ENCODE assay signal across 8 cellular contexts in the genomic region with DNA sequence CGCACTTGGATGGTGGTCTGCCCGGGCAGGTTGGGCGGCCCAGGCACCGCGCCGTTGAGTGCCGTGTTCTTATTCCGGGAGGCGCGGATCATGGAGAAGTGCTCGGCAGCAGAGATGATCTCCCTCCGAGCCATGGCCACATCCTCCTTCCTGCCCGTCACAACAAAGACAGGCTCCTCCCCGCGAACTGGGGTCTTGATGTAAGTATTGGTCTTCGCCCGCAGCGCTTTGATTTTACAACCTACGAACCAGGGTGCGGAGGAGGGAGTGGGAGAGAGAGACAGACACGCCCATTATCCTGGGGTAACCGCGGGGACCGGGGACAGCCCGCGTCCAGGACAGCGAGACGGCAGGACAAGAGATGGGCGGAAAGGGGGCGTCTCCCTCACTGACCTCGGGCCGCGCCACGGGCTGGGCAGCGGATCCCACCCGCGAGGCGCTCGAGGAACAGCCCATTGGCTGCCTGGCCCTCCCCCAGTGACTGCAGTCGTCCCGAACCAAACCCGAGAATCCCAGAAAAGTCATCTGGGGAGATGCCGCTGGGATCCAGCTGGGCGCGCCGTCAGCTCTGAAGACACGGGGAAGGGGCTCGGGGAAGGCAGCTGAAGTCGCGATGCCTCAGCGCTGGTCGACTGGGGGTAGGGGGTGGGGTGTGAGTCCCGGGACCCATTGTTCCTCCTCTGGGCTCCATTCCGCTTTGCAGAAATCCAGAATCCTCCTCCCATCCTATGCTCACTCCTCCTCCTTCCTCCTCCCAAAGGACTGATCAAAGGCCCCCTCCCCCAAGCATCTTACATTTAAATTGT. TPM values are rescaled to one million over a fixed set of nuclear protein-coding genes. Genes with fewer than 3 reads are reported as not detected.
DNase-seq lines count a peak whose midpoint lies in the region; ATAC-seq, FAIRE-seq and TF ChIP-seq lines count a peak whose summit lies in the region.

No MANE protein-coding gene starts in this region.

- H3K36me3 Mint-ChIP-seq in activated CD4-positive, alpha-beta T cell treated with anti-CD3 and anti-CD28 coated beads, Interleukin-2, amount 10 ng/mL, durations not matched to agents 7 days and 5 days (ENCODE audit: low read depth): peaks cover 2% of the 10 kb centered on the region

- no peak for TF ChIP-seq RAD21 in H1 (IDR thresholded peaks at IDR 0.05 in 1 of 2, conservative IDR thresholded peaks at IDR 0.05 in 1 of 2; ENCODE audit: low read depth in 2 of 2, low read length in 2 of 2)

- no peaks in the 10 kb centered on the region for H3K79me1 ChIP-seq in H1 (ENCODE audit: low read depth, low read length)
- peaks cover 6% of the 10 kb centered on the region for H3K79me1 ChIP-seq in mesenchymal stem cell (replicated peaks; ENCODE audit: low read length, poor library complexity, severe bottlenecking)

- no peak overlapping the region for H2BK5ac ChIP-seq in H1 (ENCODE audit: low read depth, low read length)
- H2BK5ac ChIP-seq in mesenchymal stem cell (ENCODE audit: low read depth, low read length, poor library complexity, severe bottlenecking): no peak overlapping the region

- peak overlapping the region; percentile 79 for H3K4me3 Mint-ChIP-seq in activated CD4-positive, alpha-beta T cell treated with anti-CD3 and anti-CD28 coated beads, Interleukin-2, amount 10 ng/mL, durations not matched to agents 7 days and 5 days

- H3K9me3 ChIP-seq in H1 (ENCODE audit: insufficient read depth in 2 of 2, low read depth in 1 of 2, low read length in 1 of 2) (no peaks in the 10 kb centered on the region), mesenchymal stem cell (ENCODE audit: control insufficient read depth, low read length) (no peaks in the 10 kb centered on the region), subcutaneous abdominal adipose tissue (ENCODE audit: control insufficient read depth in 5 of 5, low read length in 5 of 5) (no peaks in the 10 kb centered on the region)

- H3K14ac ChIP-seq in H1 (ENCODE audit: insufficient read length): no peak overlapping the region
- peak overlapping the region in 1 of 2 experiments; percentile 89 for H3K14ac ChIP-seq in mesenchymal stem cell (ENCODE audit: low read length in 2 of 2)

- H4K8ac ChIP-seq in H1 (ENCODE audit: extremely low read depth, insufficient read depth, low read length) (no peak overlapping the region; the same call in 1 of the 2 replicates), mesenchymal stem cell (ENCODE audit: low read length) (no peak overlapping the region)

- peaks cover 33% of the 10 kb centered on the region; the same call in 1 of the 2 replicates for H3K23me2 ChIP-seq in H1 (ENCODE audit: low read depth, low read length)

- H2AFZ ChIP-seq in KMS-11 (ENCODE audit: low read depth) (peak overlapping the region; percentile 90), H1 (ENCODE audit: low read length) (no peak overlapping the region), mesenchymal stem cell (ENCODE audit: low read depth, low read length) (no peak overlapping the region)

- H4K91ac ChIP-seq in H1 (replicated peaks; ENCODE audit: insufficient read length, low read length): peak overlapping the region; percentile 13
- peak overlapping the region; percentile 54 for H4K91ac ChIP-seq in mesenchymal stem cell (ENCODE audit: low read length)

- H3K9ac ChIP-seq in KMS-11 (no peak overlapping the region; the same call in 1 of the 2 replicates), H1 (replicated peaks in 1 of 4; ENCODE audit: extremely low read depth in 1 of 4, low read depth in 3 of 4, low read length in 3 of 4) (peak overlapping the region; percentile 6 to 56 (median 54); a peak in 6 of 7 replicates), mesenchymal stem cell (ENCODE audit: low read length) (peak overlapping the region; percentile 76), subcutaneous abdominal adipose tissue (ENCODE audit: low read length in 5 of 5) (peak overlapping the region in 3 of 5 donors; percentile 47 to 59 (median 52))

- H3K18ac ChIP-seq in H1 (ENCODE audit: extremely low read depth, low read length) (peak overlapping the region; percentile 26), mesenchymal stem cell (ENCODE audit: low read depth in 1 of 2, low read length in 2 of 2) (peak overlapping the region; percentile 87 to 99)

- TF ChIP-seq POLR2A in H1 (IDR thresholded peaks at IDR 0.05; ENCODE audit: control extremely low read depth in 1 of 2, low read depth in 2 of 2, low read length in 2 of 2): no peak; a peak in 2 of 3 replicates

- WGBS in H1 (ENCODE audit: extremely low coverage in 1 of 2, insufficient coverage in 1 of 2, insufficient read length in 1 of 2, insufficient replicate concordance in 2 of 2, low coverage in 1 of 2, low lambda C conversion rate in 2 of 2, missing lambda C conversion rate in 1 of 2), 2 experiments: 2% methylated on average over 49 of the region's 54 CpGs; no CpG with 5 or more reads in 1 of the 2 experiments
- WGBS in mesenchymal stem cell: under 1% methylated on average over 41 of the region's 54 CpGs

- H3K4me2 ChIP-seq in KMS-11 (peak overlapping the region; percentile 82), H1 (ENCODE audit: insufficient read depth in 1 of 2, low read depth in 2 of 2, low read length in 2 of 2) (peak overlapping the region; percentile 92), mesenchymal stem cell (ENCODE audit: low read length, poor library complexity, severe bottlenecking) (peak overlapping the region; percentile 89)

- H3K27me3 Mint-ChIP-seq in activated CD4-positive, alpha-beta T cell treated with anti-CD3 and anti-CD28 coated beads, Interleukin-2, amount 10 ng/mL, durations not matched to agents 7 days and 5 days: peaks cover 35% of the 10 kb centered on the region

- H3K4me1 Mint-ChIP-seq in activated CD4-positive, alpha-beta T cell treated with anti-CD3 and anti-CD28 coated beads, Interleukin-2, amount 10 ng/mL, durations not matched to agents 7 days and 5 days: peaks cover 16% of the 10 kb centered on the region

- H3K4me1 ChIP-seq in KMS-11 (ENCODE audit: low read depth, poor library complexity, severe bottlenecking) (no peaks in the 10 kb centered on the region), H1 (replicated peaks in 1 of 4; ENCODE audit: control insufficient read depth in 3 of 4, insufficient read depth in 4 of 4, low read length in 3 of 4) (peaks cover 6 to 18% (median 9%) of the 10 kb centered on the region in 4 experiments), mesenchymal stem cell (ENCODE audit: control insufficient read depth, insufficient read depth, low read depth, low read length) (peaks cover 18% of the 10 kb centered on the region), subcutaneous abdominal adipose tissue (ENCODE audit: control insufficient read depth in 5 of 5, insufficient read depth in 5 of 5, low read length in 5 of 5) (peaks cover 0 to 43% (median 30%) of the 10 kb centered on the region in 5 donors)

- no peak overlapping the region for H2BK20ac ChIP-seq in H1 (ENCODE audit: low read length)

- H3K27ac Mint-ChIP-seq in activated CD4-positive, alpha-beta T cell treated with anti-CD3 and anti-CD28 coated beads, Interleukin-2, amount 10 ng/mL, durations not matched to agents 7 days and 5 days: peak overlapping the region; percentile 68

- POLR2A ChIA-PET in activated CD4-positive, alpha-beta T cell treated with anti-CD3 and anti-CD28 coated beads, Interleukin-2, amount 10 ng/mL, durations not matched to agents 7 days and 5 days (lab: Charles Lee): no interaction called here
- POLR2A ChIA-PET in H1 (lab: Charles Lee; ENCODE audit: partially characterized antibody): interaction anchor here (1.2 to 2.2 kb wide), 3 partner anchors 12 to 38 kb away, joined by 3 to 9 read pairs (median 7); no protein-coding TSS in a partner anchor

- H2BK15ac ChIP-seq in H1 (ENCODE audit: low read length): no peak overlapping the region
- H2BK15ac ChIP-seq in mesenchymal stem cell (ENCODE audit: low read depth, poor library complexity, severe bottlenecking): peak overlapping the region; percentile 44

- no peaks in the 10 kb centered on the region for H4K20me1 ChIP-seq in KMS-11 (ENCODE audit: insufficient read depth)
- peaks cover 5 to 10% of the 10 kb centered on the region in 2 experiments for H4K20me1 ChIP-seq in H1 (replicated peaks in 1 of 2; ENCODE audit: control insufficient read depth in 1 of 2, insufficient read depth in 2 of 2, low read length in 2 of 2)

- H2BK120ac ChIP-seq in H1 (replicated peaks; ENCODE audit: low read depth, low read length) (no peak overlapping the region), mesenchymal stem cell (ENCODE audit: low read depth, low read length) (no peak overlapping the region)

- H3K9me3 Mint-ChIP-seq in activated CD4-positive, alpha-beta T cell treated with anti-CD3 and anti-CD28 coated beads, Interleukin-2, amount 10 ng/mL, durations not matched to agents 7 days and 5 days: no peaks in the 10 kb centered on the region

- DNase-seq in DMS79 (lab: John Stamatoyannopoulos, UW) (peak; percentile 32), H1 (ENCODE audit: low read depth in 1 of 2, low spot score in 2 of 2) (peak in 1 of 2 experiments; percentile 79), mesenchymal stem cell (peak; percentile 79)
- peak; percentile 58 for DNase-seq in activated CD4-positive, alpha-beta T cell treated with anti-CD3 and anti-CD28 coated beads, Interleukin-2, amount 10 ng/mL, durations not matched to agents 7 days and 5 days

- no peak overlapping the region for H4K5ac ChIP-seq in H1 (ENCODE audit: insufficient read length, low read depth, low read length)

- H3K56ac ChIP-seq in H1 (replicated peaks; ENCODE audit: insufficient read length, low read depth, low read length): no peak overlapping the region

- H3K27ac ChIP-seq in KMS-11 (no peak overlapping the region), H1 (ENCODE audit: low read depth, low read length) (no peak overlapping the region), mesenchymal stem cell (ENCODE audit: low read length, poor library complexity, severe bottlenecking) (peak overlapping the region; percentile 84), subcutaneous abdominal adipose tissue (ENCODE audit: low read depth, low read length) (no peak overlapping the region)

- TF ChIP-seq EP300 in H1 (IDR thresholded peaks at IDR 0.05; ENCODE audit: borderline replicate concordance in 1 of 2, low read depth in 2 of 2, low read length in 2 of 2): no peak

- H3K23ac ChIP-seq in H1 (ENCODE audit: insufficient read length) (no peak overlapping the region), mesenchymal stem cell (ENCODE audit: low read length in 2 of 2) (peak overlapping the region in 1 of 2 experiments; percentile 20)

- H3K4ac ChIP-seq in H1 (replicated peaks; ENCODE audit: insufficient read length, low read depth, low read length) (no peak overlapping the region), mesenchymal stem cell (ENCODE audit: low read depth in 1 of 2, low read length in 2 of 2) (peak overlapping the region in 1 of 2 experiments; percentile 35)

- no peaks in the 10 kb centered on the region for H3K36me3 ChIP-seq in KMS-11 (ENCODE audit: insufficient read depth)
- H3K36me3 ChIP-seq in H1 (ENCODE audit: control insufficient read depth in 2 of 4, insufficient read depth in 4 of 4, low read length in 3 of 4): peaks cover 0 to 6% (median 0%) of the 10 kb centered on the region in 4 experiments; a peak in 2 of 8 replicates
- H3K36me3 ChIP-seq in mesenchymal stem cell (ENCODE audit: control insufficient read depth in 1 of 2, insufficient read depth in 2 of 2, low read depth in 1 of 2, low read length in 2 of 2): peaks cover 0 to 14% of the 10 kb centered on the region in 2 experiments
- peaks cover 0 to 7% (median 0%) of the 10 kb centered on the region in 5 donors for H3K36me3 ChIP-seq in subcutaneous abdominal adipose tissue (ENCODE audit: control insufficient read depth in 5 of 5, insufficient read depth in 5 of 5, low read length in 5 of 5)

- no peak for FAIRE-seq in H1 (lab: Jason Lieb, UNC)

- H2BK12ac ChIP-seq in H1 (ENCODE audit: low read depth, low read length): 0 out of 2 replicates have a peak overlapping the region, but pooled peaks have one; percentile 35
- peak overlapping the region in 1 of 2 experiments; percentile 49 for H2BK12ac ChIP-seq in mesenchymal stem cell (ENCODE audit: low read length in 2 of 2)

- no peak overlapping the region for H2AK5ac ChIP-seq in H1 (ENCODE audit: low read depth, low read length)
- H2AK5ac ChIP-seq in mesenchymal stem cell (ENCODE audit: low read length, severe bottlenecking): no peak overlapping the region

- H3K4me3 ChIP-seq in KMS-11 (IDR thresholded peaks at IDR 0.05; ENCODE audit: insufficient read depth, low read depth, low read length): no peak overlapping the region
- H3K4me3 ChIP-seq in H1 (ENCODE audit: extremely low read depth in 1 of 4, insufficient read depth in 2 of 4, low read depth in 3 of 4, low read length in 4 of 4): peak overlapping the region; percentile 72 to 98 (median 90)
- peak overlapping the region; percentile 87 to 89 for H3K4me3 ChIP-seq in mesenchymal stem cell (ENCODE audit: insufficient read depth in 1 of 2, low read depth in 1 of 2, low read length in 2 of 2)
- peak overlapping the region; percentile 67 to 91 (median 78) for H3K4me3 ChIP-seq in subcutaneous abdominal adipose tissue (ENCODE audit: low read depth in 1 of 5, low read length in 5 of 5)

- CTCF ChIA-PET in activated CD4-positive, alpha-beta T cell treated with anti-CD3 and anti-CD28 coated beads, Interleukin-2, amount 10 ng/mL, durations not matched to agents 7 days and 5 days (lab: Charles Lee): no interaction called here
- CTCF ChIA-PET in H1 (lab: Charles Lee; ENCODE audit: partially characterized antibody): interaction anchor here (1.1 to 2.2 kb wide), 3 partner anchors 19 to 231 kb away, joined by 5 to 10 read pairs (median 7); no protein-coding TSS in a partner anchor

- no peak for ATAC-seq in HG03442 (IDR thresholded peaks at IDR 0.05; ENCODE audit: unreplicated experiment)
- ATAC-seq in HG03175 (IDR thresholded peaks at IDR 0.05; ENCODE audit: unreplicated experiment): no peak

- no peaks in the 10 kb centered on the region for H3K27me3 ChIP-seq in KMS-11 (ENCODE audit: insufficient read depth, low read depth)
- peaks cover 0 to 12% (median 3%) of the 10 kb centered on the region in 4 experiments; a peak in 4 of 7 replicates for H3K27me3 ChIP-seq in H1 (replicated peaks in 1 of 4; ENCODE audit: control insufficient read depth in 3 of 4, extremely low read depth in 1 of 4, insufficient read depth in 3 of 4, low read length in 3 of 4)
- peaks cover 14 to 29% of the 10 kb centered on the region in 2 experiments for H3K27me3 ChIP-seq in mesenchymal stem cell (ENCODE audit: control insufficient read depth in 1 of 2, insufficient read depth in 1 of 2, low read length in 2 of 2)
- H3K27me3 ChIP-seq in subcutaneous abdominal adipose tissue (ENCODE audit: control insufficient read depth in 5 of 5, insufficient read depth in 4 of 5, low read length in 5 of 5): peaks cover 0 to 14% (median 0%) of the 10 kb centered on the region in 5 donors

- no peak for TF ChIP-seq CTCF in KMS-11 (conservative IDR thresholded peaks at IDR 0.05; ENCODE audit: low read depth, low read length)
- TF ChIP-seq CTCF in H1 (IDR thresholded peaks at IDR 0.05; ENCODE audit: control extremely low read depth in 1 of 3, insufficient read depth in 1 of 3, low read depth in 1 of 3, low read length in 3 of 3): no peak

- H3K79me2 ChIP-seq in KMS-11 (ENCODE audit: insufficient read depth, low read depth): no peaks in the 10 kb centered on the region
- no peaks in the 10 kb centered on the region; a peak in 1 of 4 replicates for H3K79me2 ChIP-seq in H1 (ENCODE audit: control insufficient read depth in 1 of 2, insufficient read depth in 2 of 2, low read length in 2 of 2)

RNA-seq across cellular contexts. Expression of gene MEX3B, which starts 1.2 kb away (rescaled TPM):
- 1 to 10 TPM in 1 of 2 experiments, under 1 TPM in 1; 0.99 to 1.2 TPM for total RNA-seq in activated CD4-positive, alpha-beta T cell treated with anti-CD3 and anti-CD28 coated beads, Interleukin-2, amount 10 ng/mL, durations not matched to agents 7 days and 5 days
- 15.6 and 15.9 TPM in 2 replicates for total RNA-seq in H1 (2021; fragmentation: NEBNext Ultra II Directional; extraction: Animal tissue kit (Norgen Biotek cat#: 25700))
- 8.0 and 13.6 TPM in 2 replicates for polyA plus RNA-seq in H1 (2011; rRNA removed)
- polyA plus RNA-seq in H1 (2011; cell fraction: cytosol; rRNA removed): 7.7 TPM
- polyA plus RNA-seq in H1 (2011; cell fraction: nucleus; rRNA removed): 10.9 TPM
- 6.3 to 10.4 TPM (median 7.5 TPM) in 4 replicates for polyA plus RNA-seq in H1 (2012, experiment 1 of 2)
- polyA plus RNA-seq in H1 (2012, experiment 2 of 2): 8.6 TPM
- polyA plus RNA-seq in H1 (2013, experiment 1 of 2): 8.4 TPM
- polyA plus RNA-seq in H1 (2013, experiment 2 of 2): 7.9 TPM
- 3.0 and 3.1 TPM in 2 replicates for polyA minus RNA-seq in H1 (2011; rRNA and poly(A)+ RNA removed)
- polyA minus RNA-seq in H1 (2011; cell fraction: cytosol; rRNA and poly(A)+ RNA removed): 9.0 TPM
- 9.1 TPM for polyA minus RNA-seq in H1 (2011; cell fraction: nucleus; rRNA and poly(A)+ RNA removed)
- polyA plus RNA-seq in mesenchymal stem cell (2013, experiment 1 of 2): 5.3 TPM
- polyA plus RNA-seq in mesenchymal stem cell (2013, experiment 2 of 2): 6.3 TPM
